ENCODE assay signal across 12 cellular contexts in the genomic region with DNA sequence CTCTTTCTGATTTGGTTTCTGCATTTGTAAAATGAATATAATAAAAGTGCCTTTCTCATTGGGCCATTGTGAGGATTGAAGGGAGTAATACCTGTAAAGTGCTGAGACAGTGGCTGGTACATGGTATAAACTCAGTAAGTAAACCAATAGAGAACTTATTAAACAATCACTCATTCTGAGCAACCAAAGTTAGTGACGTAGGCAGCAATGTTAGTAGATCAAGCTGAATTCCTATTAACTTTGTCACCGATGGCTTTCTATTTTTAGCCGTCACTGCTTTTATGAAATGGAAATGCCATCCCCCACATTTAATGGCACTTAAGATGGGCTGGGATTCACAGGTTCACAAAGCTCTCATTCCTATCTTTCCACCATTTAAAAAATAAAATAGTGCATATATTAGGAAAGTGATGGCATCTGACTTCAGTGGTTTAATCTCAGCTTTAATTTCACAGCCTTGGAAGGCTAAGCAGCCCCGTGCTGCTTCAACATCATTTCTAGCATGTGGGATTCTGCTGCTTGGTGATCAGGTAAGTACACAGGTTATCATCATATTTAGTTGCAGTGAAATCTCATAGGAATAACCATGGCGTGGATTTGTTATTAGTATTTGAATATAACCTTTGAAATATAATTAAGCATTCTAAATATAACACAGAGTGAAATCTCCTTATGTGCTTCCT. TPM values are rescaled to one million over a fixed set of nuclear protein-coding genes. Genes with fewer than 3 reads are reported as not detected.
DNase-seq lines count a peak whose midpoint lies in the region; ATAC-seq and TF ChIP-seq lines count a peak whose summit lies in the region.
"Had no signal": no experiment of that assay in that cellular context is flagged by ENCODE, and none has a peak within 500 bp of the region (broad histone marks: within the 10 kb centered on the region; RNA-seq: fewer than 3 reads in every experiment).

No MANE protein-coding gene starts in this region.

- no peaks in the 10 kb centered on the region for H3K36me3 Mint-ChIP-seq in activated T-cell treated with anti-CD3 and anti-CD28 coated beads, Interleukin-2, amount 50 U/mL, for 72 hours (ENCODE audit: insufficient read depth in 2 of 2)

- peaks cover 1 to 2% of the 10 kb centered on the region in 2 donors for H3K9me3 Mint-ChIP-seq in activated T-cell treated with anti-CD3 and anti-CD28 coated beads, Interleukin-2, amount 50 U/mL, for 72 hours

- no peaks in the 10 kb centered on the region for H3K9me2 ChIP-seq in PC-3 (replicated peaks; ENCODE audit: low read length)

- peak; percentile 100 for ATAC-seq in PC-3
- no peak for ATAC-seq in HG02938 (IDR thresholded peaks at IDR 0.05; ENCODE audit: unreplicated experiment)
- no peak for ATAC-seq in activated T-cell treated with anti-CD3 and anti-CD28 coated beads, Interleukin-2, amount 50 U/mL, for 72 hours (replicated peaks in 1 of 2)

- no peak for TF ChIP-seq CTCF in BJ (IDR thresholded peaks at IDR 0.05; ENCODE audit: insufficient read depth, low read depth, low read length)
- TF ChIP-seq CTCF in PC-3 (conservative IDR thresholded peaks at IDR 0.05; ENCODE audit: low read depth, low read length): no peak

- H2AFZ ChIP-seq in PC-3 (ENCODE audit: low read length): no peak overlapping the region; the same call in 1 of the 2 replicates

- H3K27me3 ChIP-seq in BJ (ENCODE audit: control insufficient read depth, insufficient read depth, low read length) (no peaks in the 10 kb centered on the region), PC-3 (ENCODE audit: low read length) (no peaks in the 10 kb centered on the region), endocrine pancreas (ENCODE audit: control insufficient read depth, insufficient read depth, low read length) (no peaks in the 10 kb centered on the region)
- H3K27me3 ChIP-seq: heart right ventricle had no signal

- H3K79me2 ChIP-seq in PC-3 (ENCODE audit: low read length): no peaks in the 10 kb centered on the region

- intact Hi-C loops in PC-3 (cut with micrococcal nuclease): loop anchor here (1.0 to 2.0 kb wide), 2 partner anchors 15 to 26 kb away; no protein-coding TSS in a partner anchor

- 81 to 86% methylated on average over 2 to 4 of the region's 5 CpGs for WGBS in mesodermal cell (ENCODE audit: insufficient coverage in 2 of 2), 2 experiments

- H3K9me3 ChIP-seq in PC-3 (ENCODE audit: low read length) (no peaks in the 10 kb centered on the region), endocrine pancreas (ENCODE audit: control insufficient read depth, low read length) (no peaks in the 10 kb centered on the region), mesodermal cell (ENCODE audit: control insufficient read depth, low read length) (peaks cover 5% of the 10 kb centered on the region)
- H3K9me3 ChIP-seq: heart right ventricle had no signal

- peak overlapping the region; percentile 95 for H3K27ac ChIP-seq in PC-3 (ENCODE audit: low read length)
- peak overlapping the region; percentile 4 for H3K27ac ChIP-seq in mesodermal cell (ENCODE audit: low read depth, low read length, severe bottlenecking)
- H3K27ac ChIP-seq: heart right ventricle had no signal

- POLR2A ChIA-PET in BJ (lab: Charles Lee) (no interaction called here), PC-3 (lab: Charles Lee; ENCODE audit: unreplicated experiment) (interaction anchor here (1.4 kb wide), 1 partner anchor 16 kb away, joined by 6 read pairs; no protein-coding TSS in a partner anchor)

- H3K36me3 ChIP-seq in BJ (ENCODE audit: control insufficient read depth, insufficient read depth, low read length): no peaks in the 10 kb centered on the region
- no peaks in the 10 kb centered on the region for H3K36me3 ChIP-seq in PC-3 (ENCODE audit: low read depth, low read length)
- no peaks in the 10 kb centered on the region for H3K36me3 ChIP-seq in endocrine pancreas (ENCODE audit: control insufficient read depth, insufficient read depth, low read length)
- H3K36me3 ChIP-seq in mesodermal cell (ENCODE audit: control insufficient read depth, insufficient read depth, low read length): no peaks in the 10 kb centered on the region
- H3K36me3 ChIP-seq: heart right ventricle had no signal

- DNase-seq in BJ (ENCODE audit: low read depth) (peak; percentile 63), PC-3 (peak; percentile 97), amygdala (lab: John Stamatoyannopoulos, UW) (no peak), occipital lobe (lab: John Stamatoyannopoulos, UW) (no peak)
- no peak for DNase-seq in activated T-cell treated with anti-CD3 and anti-CD28 coated beads, Interleukin-2, amount 50 U/mL, for 72 hours
- DNase-seq: COR-L47; heart right ventricle; NCI-H187 treated with DMSO at 0.1 percent for 48 hours; stimulated activated CD4-positive, alpha-beta T cell treated with anti-CD3 and anti-CD28 coated beads, Interleukin-12 subunit alpha, Interleukin-12 subunit beta, amount 100 ng/mL, for 4 hours had no signal

- H3K4me1 Mint-ChIP-seq in activated T-cell treated with anti-CD3 and anti-CD28 coated beads, Interleukin-2, amount 50 U/mL, for 72 hours (ENCODE audit: low read depth): no peaks in the 10 kb centered on the region

- H3K9ac ChIP-seq in PC-3 (ENCODE audit: low read length) (peak overlapping the region; percentile 82), endocrine pancreas (ENCODE audit: control insufficient read depth, insufficient read depth, low read length) (no peak overlapping the region)

- H3K27me3 Mint-ChIP-seq in activated T-cell treated with anti-CD3 and anti-CD28 coated beads, Interleukin-2, amount 50 U/mL, for 72 hours (ENCODE audit: low read depth): no peaks in the 10 kb centered on the region

- H3K4me3 ChIP-seq in BJ (ENCODE audit: low read depth, low read length) (no peak overlapping the region), PC-3 (ENCODE audit: low read length) (peak overlapping the region; percentile 12; the same call in 1 of the 2 replicates), endocrine pancreas (ENCODE audit: control insufficient read depth, insufficient read depth, low read length) (peak overlapping the region; percentile 34), mesodermal cell (ENCODE audit: extremely low read depth, insufficient read depth, low read length, poor library complexity, severe bottlenecking) (no peak overlapping the region)
- H3K4me3 ChIP-seq: heart right ventricle had no signal

- no peaks in the 10 kb centered on the region for H3F3A ChIP-seq in PC-3 (ENCODE audit: low read length, unreplicated experiment)

- H3K4me1 ChIP-seq in PC-3 (ENCODE audit: insufficient read depth, low read length) (peaks cover 32% of the 10 kb centered on the region), endocrine pancreas (ENCODE audit: control insufficient read depth, insufficient read depth, low read length) (peaks cover 5% of the 10 kb centered on the region), mesodermal cell (ENCODE audit: control insufficient read depth, insufficient read depth, low read length, poor library complexity, severe bottlenecking) (peaks cover 16% of the 10 kb centered on the region)

- H4K20me1 ChIP-seq in PC-3 (ENCODE audit: low read length): no peaks in the 10 kb centered on the region

- BruUV-seq in PC-3 (replicated peaks; lab: Mats Ljungman, UMichigan): TSS peak; percentile 89

- peak overlapping the region; percentile 71 for H3K4me2 ChIP-seq in PC-3 (ENCODE audit: low read length)

- H3K27ac Mint-ChIP-seq in activated T-cell treated with anti-CD3 and anti-CD28 coated beads, Interleukin-2, amount 50 U/mL, for 72 hours: no peak overlapping the region

- H3K4me3 Mint-ChIP-seq in activated T-cell treated with anti-CD3 and anti-CD28 coated beads, Interleukin-2, amount 50 U/mL, for 72 hours: no peak overlapping the region

- CTCF ChIA-PET in BJ (lab: Yijun Ruan, JAX) (interaction anchor here (0.5 to 1.5 kb wide), 4 partner anchors 10 to 31 kb away, joined by 3 to 5 read pairs (median 4); no protein-coding TSS in a partner anchor), PC-3 (lab: Charles Lee) (no interaction called here)

RNA-seq across cellular contexts. Expression of a gene that starts 17.6 kb away (rescaled TPM):
- polyA plus RNA-seq in BJ (2011; rRNA removed): 91.4 and 135 TPM in 2 replicates
- 105 and 148 TPM in 2 replicates for polyA minus RNA-seq in BJ (2011; rRNA and poly(A)+ RNA removed)
- 154 and 185 TPM in 2 replicates for total RNA-seq in PC-3 (2014; rRNA removed)
- polyA plus RNA-seq in mesodermal cell (2013, experiment 1 of 2): 60.6 TPM
- polyA plus RNA-seq in mesodermal cell (2013, experiment 2 of 2): 61.0 TPM
- 149 TPM for total RNA-seq in occipital lobe
- total RNA-seq in activated T-cell treated with anti-CD3 and anti-CD28 coated beads, Interleukin-2, amount 50 U/mL, for 72 hours: 10 to 100 TPM; 17.5 to 23.7 TPM

Comparison
In these comparisons a context has a peak if more than half of its experiments do, and no peak if none do; other contexts are left out.
1. DNase-seq: peak in BJ (single experiment) and PC-3 (single experiment); none in amygdala (0 of 56), occipital lobe (single experiment) and activated T-cell treated with anti-CD3 and anti-CD28 coated beads, Interleukin-2, amount 50 U/mL, for 72 hours (0 of 2).
2. H3K4me3 ChIP-seq: peak in PC-3 (single experiment) and endocrine pancreas (single experiment); none in BJ (single experiment) and mesodermal cell (single experiment).